15 cellular contexts compared by ENCODE assay signal in genomic region chr1:60990719-60991100, GRCh38.
DNase-seq lines count a peak whose midpoint lies in the region; FAIRE-seq and TF ChIP-seq lines count a peak whose summit lies in the region.
"Had no signal": no experiment of that assay in that cellular context is flagged by ENCODE, and none has a peak within 500 bp of the region (broad histone marks: within the 10 kb centered on the region; RNA-seq: fewer than 3 reads in every experiment).

No MANE protein-coding gene starts in this region.

- 62 to 77% methylated on average over 7 of the region's 7 CpGs for WGBS in esophagus squamous epithelium, 2 donors

- no peak for TF ChIP-seq CTCF in D721Med (IDR thresholded peaks at IDR 0.05; ENCODE audit: insufficient read depth, missing control alignments)
- no peak for TF ChIP-seq CTCF in esophagus squamous epithelium (IDR thresholded peaks at IDR 0.05)
- no peak for TF ChIP-seq CTCF in retinal pigment epithelial cell (conservative IDR thresholded peaks at IDR 0.05; ENCODE audit: low read depth, low read length)

- no peaks in the 10 kb centered on the region for H3K9me3 ChIP-seq in SJCRH30 (replicated peaks)
- no peaks in the 10 kb centered on the region for H3K9me3 ChIP-seq in esophagus squamous epithelium
- H3K9me3 ChIP-seq: ovary, Peyer's patch had no signal

- H3K27ac ChIP-seq in SJCRH30, result no peak overlapping the region
- H3K27ac ChIP-seq in esophagus squamous epithelium, result peak overlapping the region in 3 of 4 donors; percentile 14 to 70 (median 57)
- H3K27ac ChIP-seq: Peyer's patch had no signal

- no peak for DNase-seq in D721Med (ENCODE audit: insufficient read length, low spot score)
- DNase-seq in SJCRH30, result peak in 1 of 2 experiments; percentile 25
- no peak for DNase-seq in esophagus squamous epithelium (lab: John Stamatoyannopoulos, UW)
- DNase-seq in retinal pigment epithelial cell (ENCODE audit: low read depth), result peak; percentile 53
- no peak for DNase-seq in H54 (ENCODE audit: insufficient read length, low spot score)
- no peak for DNase-seq in RPMI8226
- DNase-seq in NCI-H1048 (lab: John Stamatoyannopoulos, UW), result no peak
- no peak for DNase-seq in NCI-H146 (lab: John Stamatoyannopoulos, UW)
- DNase-seq: central memory CD4-positive, alpha-beta T cell; effector memory CD8-positive, alpha-beta T cell; Karpas-422; midbrain; NCI-H510A treated with DMSO at 0.1 percent for 48 hours; Peyer's patch had no signal

- H3K4me1 ChIP-seq in SJCRH30 (no peaks in the 10 kb centered on the region), esophagus squamous epithelium (peaks cover 5 to 43% (median 8%) of the 10 kb centered on the region in 3 donors)
- H3K4me1 ChIP-seq: Peyer's patch had no signal

- H3K36me3 ChIP-seq in SJCRH30, result no peaks in the 10 kb centered on the region
- no peaks in the 10 kb centered on the region for H3K36me3 ChIP-seq in esophagus squamous epithelium
- H3K36me3 ChIP-seq: ovary, Peyer's patch had no signal

- no peaks in the 10 kb centered on the region for H3K27me3 ChIP-seq in SJCRH30
- H3K27me3 ChIP-seq in esophagus squamous epithelium, result peaks cover 0 to 7% (median 0%) of the 10 kb centered on the region in 4 donors
- H3K27me3 ChIP-seq: ovary, Peyer's patch had no signal

- TF ChIP-seq POLR2A in esophagus squamous epithelium (IDR thresholded peaks at IDR 0.05) (no peak), H54 (IDR thresholded peaks at IDR 0.05; ENCODE audit: low read depth, low read length) (no peak)

- H3K4me3 ChIP-seq in SJCRH30 (peak overlapping the region; percentile 11; the same call in 1 of the 2 replicates), esophagus squamous epithelium (no peak overlapping the region), retinal pigment epithelial cell (ENCODE audit: low read length) (no peak overlapping the region)
- H3K4me3 ChIP-seq: ovary, Peyer's patch had no signal

- intact Hi-C loops in esophagus squamous epithelium (cut with DNase I), result no loop called here

- FAIRE-seq in D721Med (lab: Jason Lieb, UNC) (peak; percentile 38), H54 (lab: Jason Lieb, UNC) (no peak)
